Comparison of ENCODE assay signal across 1 cellular context in genomic region chr19:49451430-49452181, GRCh38.
TF ChIP-seq lines count a peak whose summit lies in the region.

PIH1D1 (minus strand) TSS chr19:49451814; CDS start chr19:49451574, 240 bp downstream.

TF ChIP-seq in HepG2, 621 proteins besides CTCF, POLR2A, EP300 and RAD21 (continued from another document and continues in another):
- TF ChIP-seq CSRNP2 (CRISPR knock-in tag; conservative IDR thresholded peaks at IDR 0.05; ENCODE audit: low read depth) (no peak), ZNF552 (CRISPR knock-in tag; IDR thresholded peaks at IDR 0.05; ENCODE audit: borderline replicate concordance) (no peak), TERF1 (CRISPR knock-in tag; IDR thresholded peaks at IDR 0.05) (no peak), ZNF547 (CRISPR knock-in tag; IDR thresholded peaks at IDR 0.05) (no peak), ZFYVE20 (CRISPR knock-in tag; IDR thresholded peaks at IDR 0.05; ENCODE audit: borderline replicate concordance, low read depth) (no peak), BCL6 (CRISPR knock-in tag; IDR thresholded peaks at IDR 0.05) (no peak), ZNF761 (CRISPR knock-in tag; conservative IDR thresholded peaks at IDR 0.05) (0 out of 2 replicates have a peak, but pooled peaks have one; percentile 47), SIX1 (CRISPR knock-in tag; IDR thresholded peaks at IDR 0.05; ENCODE audit: borderline replicate concordance) (no peak), ZNF451 (CRISPR knock-in tag; IDR thresholded peaks at IDR 0.05) (no peak), NFE2 (CRISPR knock-in tag; IDR thresholded peaks at IDR 0.05) (no peak), MED13 (CRISPR knock-in tag; IDR thresholded peaks at IDR 0.05) (no peak), MAFF (IDR thresholded peaks at IDR 0.05; ENCODE audit: low read depth, low read length) (no peak), ZSCAN22 (CRISPR knock-in tag; IDR thresholded peaks at IDR 0.05) (no peak), ZBTB49 (CRISPR knock-in tag; IDR thresholded peaks at IDR 0.05; ENCODE audit: borderline replicate concordance) (no peak), SAP130 (CRISPR knock-in tag; IDR thresholded peaks at IDR 0.05; ENCODE audit: low read depth) (peak; percentile 97), ZNF567 (CRISPR knock-in tag; IDR thresholded peaks at IDR 0.05; ENCODE audit: borderline replicate concordance) (no peak), ZNF276 (CRISPR knock-in tag; IDR thresholded peaks at IDR 0.05; ENCODE audit: low read depth) (no peak), IRF2 (CRISPR knock-in tag; IDR thresholded peaks at IDR 0.05) (peak; percentile 89), ZSCAN31 (CRISPR knock-in tag; IDR thresholded peaks at IDR 0.05; ENCODE audit: low read depth) (peak; percentile 20; the same call in 1 of the 2 replicates), NRL (CRISPR knock-in tag; IDR thresholded peaks at IDR 0.05; ENCODE audit: borderline replicate concordance) (no peak), ETV6 (CRISPR knock-in tag; conservative IDR thresholded peaks at IDR 0.05) (peak; percentile 66; the same call in 1 of the 2 replicates), MNT (IDR thresholded peaks at IDR 0.05) (peak; percentile 68), TRAFD1 (CRISPR knock-in tag; IDR thresholded peaks at IDR 0.05; ENCODE audit: borderline replicate concordance) (no peak), ONECUT2 (CRISPR knock-in tag; IDR thresholded peaks at IDR 0.05) (no peak), IRF9 (CRISPR knock-in tag; IDR thresholded peaks at IDR 0.05; ENCODE audit: borderline replicate concordance) (peak; percentile 64), ZNF430 (CRISPR knock-in tag; IDR thresholded peaks at IDR 0.05) (no peak), CHCHD3 (CRISPR knock-in tag; IDR thresholded peaks at IDR 0.05) (no peak), ZBTB7A (CRISPR knock-in tag; IDR thresholded peaks at IDR 0.05) (no peak), TMF1 (CRISPR knock-in tag; IDR thresholded peaks at IDR 0.05; ENCODE audit: low read depth) (no peak), FIP1L1 (IDR thresholded peaks at IDR 0.05; ENCODE audit: borderline replicate concordance, insufficient read depth, low read depth, low read length) (no peak), PBX2 (CRISPR knock-in tag; IDR thresholded peaks at IDR 0.05) (peak; percentile 80), XRCC5 (optimal IDR thresholded peaks at IDR 0.05; ENCODE audit: low read length) (peak; percentile 41), NFRKB (IDR thresholded peaks at IDR 0.05) (no peak), ZNF264 (CRISPR knock-in tag; IDR thresholded peaks at IDR 0.05) (no peak; the same call in 1 of the 2 replicates), ZNF557 (CRISPR knock-in tag; IDR thresholded peaks at IDR 0.05) (no peak), ZBTB46 (CRISPR knock-in tag; IDR thresholded peaks at IDR 0.05; ENCODE audit: borderline replicate concordance) (no peak), ZSCAN9 (CRISPR knock-in tag; IDR thresholded peaks at IDR 0.05; ENCODE audit: borderline replicate concordance) (0 out of 2 replicates have a peak, but pooled peaks have one; percentile 20), KDM4B (CRISPR knock-in tag; IDR thresholded peaks at IDR 0.05) (no peak), TOPORS (CRISPR knock-in tag; IDR thresholded peaks at IDR 0.05) (no peak), KLF12 (CRISPR knock-in tag; IDR thresholded peaks at IDR 0.05; ENCODE audit: borderline replicate concordance) (no peak), MAX (IDR thresholded peaks at IDR 0.05) (peak; percentile 66), MED1 (CRISPR knock-in tag; IDR thresholded peaks at IDR 0.05) (no peak; the same call in 1 of the 2 replicates), KDM5B (CRISPR knock-in tag; IDR thresholded peaks at IDR 0.05; ENCODE audit: borderline replicate concordance) (peak; percentile 75; the same call in 1 of the 2 replicates), ZNF598 (CRISPR knock-in tag; IDR thresholded peaks at IDR 0.05; ENCODE audit: borderline replicate concordance) (no peak), FOXK2 (IDR thresholded peaks at IDR 0.05) (peak; percentile 97), MZF1 (CRISPR knock-in tag; IDR thresholded peaks at IDR 0.05; ENCODE audit: borderline replicate concordance) (no peak), ZNF232 (CRISPR knock-in tag; IDR thresholded peaks at IDR 0.05; ENCODE audit: borderline replicate concordance) (peak; percentile 12; the same call in 1 of the 2 replicates), ZNF414 (CRISPR knock-in tag; IDR thresholded peaks at IDR 0.05) (no peak), MED8 (CRISPR knock-in tag; IDR thresholded peaks at IDR 0.05; ENCODE audit: insufficient replicate concordance) (no peak), SKIL (CRISPR knock-in tag; IDR thresholded peaks at IDR 0.05; ENCODE audit: borderline replicate concordance) (no peak), SMAD3 (CRISPR knock-in tag; IDR thresholded peaks at IDR 0.05) (peak; percentile 33; the same call in 1 of the 2 replicates)
